In the genomic region with DNA sequence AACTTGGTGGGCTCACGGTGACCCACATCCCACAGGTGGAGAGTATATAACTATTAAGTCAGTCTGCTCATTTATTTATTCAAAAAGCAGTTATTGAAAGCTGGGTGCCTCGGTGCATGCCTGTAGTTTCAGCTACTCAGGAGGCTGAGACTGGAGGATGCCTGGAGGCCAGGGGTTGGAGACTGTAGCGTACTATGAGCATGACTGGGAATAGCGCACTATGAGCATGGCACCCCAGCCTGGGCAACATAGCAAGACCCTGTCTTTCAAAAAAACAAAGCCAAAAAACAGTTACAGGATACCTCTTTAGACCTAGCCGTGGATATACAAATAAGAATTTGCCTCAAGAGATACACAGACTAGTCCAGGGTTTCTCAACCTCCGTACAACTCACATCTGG, we compare ENCODE assay signal across 15 cellular contexts.
"Had no signal": no experiment of that assay in that cellular context is flagged by ENCODE, and none has a peak within 500 bp of the region (broad histone marks: within the 10 kb centered on the region; RNA-seq: fewer than 3 reads in every experiment).

No MANE protein-coding gene starts in this region.

- H3K27ac Mint-ChIP-seq: activated naive CD8-positive, alpha-beta T cell treated with anti-CD3 and anti-CD28 coated beads, Interleukin-2, amount 50 U/mL, for 24 hours had no signal

- H3K36me3 Mint-ChIP-seq: immature natural killer cell had no signal

- DNase-seq: activated CD4-positive, CD25-positive, alpha-beta regulatory T cell treated with anti-CD3 and anti-CD28 coated beads, Interleukin-2, amount 50 U/mL, for 72 hours; activated naive CD4-positive, alpha-beta T cell treated with Interleukin-2 at 50 U/mL for 16 hours; activated naive CD8-positive, alpha-beta T cell treated with anti-CD3 and anti-CD28 coated beads, Interleukin-2, amount 50 U/mL, for 24 hours; caudate nucleus; effector CD8-positive, alpha-beta T cell; immature natural killer cell; SHP77 treated with DMSO at 0.1 percent for 48 hours; small intestine; T-helper 2 cell; upper lobe of right lung had no signal

- H3K27me3 ChIP-seq: ascending aorta, pancreas, upper lobe of right lung had no signal

- H3K9me3 ChIP-seq: ascending aorta, pancreas, upper lobe of right lung had no signal

- H3K27me3 Mint-ChIP-seq: activated naive CD8-positive, alpha-beta T cell treated with anti-CD3 and anti-CD28 coated beads, Interleukin-2, amount 50 U/mL, for 24 hours had no signal

- H3K9me3 Mint-ChIP-seq: activated naive CD8-positive, alpha-beta T cell treated with anti-CD3 and anti-CD28 coated beads, Interleukin-2, amount 50 U/mL, for 24 hours; immature natural killer cell; neural crest cell had no signal

- H3K36me3 ChIP-seq: ascending aorta, pancreas, upper lobe of right lung had no signal

- H3K27ac ChIP-seq: epithelial cell of prostate, upper lobe of right lung had no signal

- H3K4me3 Mint-ChIP-seq: activated naive CD8-positive, alpha-beta T cell treated with anti-CD3 and anti-CD28 coated beads, Interleukin-2, amount 50 U/mL, for 24 hours; immature natural killer cell; neural crest cell had no signal

- H3K4me3 ChIP-seq: ascending aorta, coronary artery, pancreas, upper lobe of right lung had no signal

- ATAC-seq: activated naive CD8-positive, alpha-beta T cell treated with anti-CD3 and anti-CD28 coated beads, Interleukin-2, amount 50 U/mL, for 24 hours; pancreas; upper lobe of right lung had no signal
